In genomic region chr6:33430334-33430733, GRCh38 we compare ENCODE assay signal across 1 cellular context.
TF ChIP-seq lines count a peak whose summit lies in the region.

No MANE protein-coding gene starts in this region.

TF ChIP-seq in GM12878, 131 proteins besides CTCF, POLR2A, EP300 and RAD21 (continues in another document):
- TF ChIP-seq LARP7 (IDR thresholded peaks at IDR 0.05) (no peak), BHLHE40 (IDR thresholded peaks at IDR 0.05; ENCODE audit: borderline replicate concordance in 1 of 2, low read depth in 2 of 2, low read length in 1 of 2) (peak; percentile 70 to 76), TCF3 (IDR thresholded peaks at IDR 0.05; ENCODE audit: borderline replicate concordance, insufficient read depth, low read depth, low read length) (no peak), EGR1 (IDR thresholded peaks at IDR 0.05; ENCODE audit: borderline replicate concordance in 1 of 2, low read depth in 2 of 2, low read length in 2 of 2) (no peak), SMAD1 (IDR thresholded peaks at IDR 0.05; ENCODE audit: low read depth, partially characterized antibody) (no peak), ETV6 (conservative IDR thresholded peaks at IDR 0.05 in 1 of 2, IDR thresholded peaks at IDR 0.05 in 1 of 2; ENCODE audit: borderline replicate concordance in 1 of 2, low read depth in 1 of 2) (no peak), ATF3 (IDR thresholded peaks at IDR 0.05; ENCODE audit: borderline replicate concordance, extremely low read depth, low read depth, low read length) (no peak), MTA2 (IDR thresholded peaks at IDR 0.05; ENCODE audit: low read depth) (no peak), SKIL (IDR thresholded peaks at IDR 0.05; ENCODE audit: low read depth, poor library complexity, severe bottlenecking) (no peak), CBFB (IDR thresholded peaks at IDR 0.05; ENCODE audit: low read depth) (0 out of 2 replicates have a peak, but pooled peaks have one; percentile 17), ATF2 (IDR thresholded peaks at IDR 0.05; ENCODE audit: low read length) (no peak), IRF5 (IDR thresholded peaks at IDR 0.05; ENCODE audit: borderline replicate concordance) (no peak), REST (IDR thresholded peaks at IDR 0.05; ENCODE audit: low read depth, low read length) (no peak), MTA3 (IDR thresholded peaks at IDR 0.05; ENCODE audit: borderline replicate concordance, low read length) (peak; percentile 64; the same call in 1 of the 2 replicates), IKZF1 (conservative IDR thresholded peaks at IDR 0.05) (0 out of 2 replicates have a peak, but pooled peaks have one; percentile 11), PBX3 (IDR thresholded peaks at IDR 0.05; ENCODE audit: insufficient replicate concordance, low read depth, low read length) (no peak), ZBTB11 (CRISPR knock-in tag; IDR thresholded peaks at IDR 0.05) (no peak), MAX (IDR thresholded peaks at IDR 0.05; ENCODE audit: low read depth, low read length) (no peak), SUPT20H (IDR thresholded peaks at IDR 0.05; ENCODE audit: borderline replicate concordance, control insufficient read depth, low read depth, low read length) (no peak), STAT3 (IDR thresholded peaks at IDR 0.05; ENCODE audit: low read depth, low read length) (no peak), ZBTB4 (CRISPR knock-in tag; IDR thresholded peaks at IDR 0.05) (no peak), ZBTB33 (IDR thresholded peaks at IDR 0.05) (no peak), HCFC1 (IDR thresholded peaks at IDR 0.05; ENCODE audit: low read length) (no peak), CREM (IDR thresholded peaks at IDR 0.05; ENCODE audit: low read depth) (no peak), WRNIP1 (IDR thresholded peaks at IDR 0.05; ENCODE audit: borderline replicate concordance, low read depth, low read length) (no peak), IRF3 (IDR thresholded peaks at IDR 0.05) (no peak), FOXM1 (IDR thresholded peaks at IDR 0.05; ENCODE audit: low read depth, low read length) (no peak), RUNX3 (IDR thresholded peaks at IDR 0.05; ENCODE audit: low read length) (peak; percentile 81), ZSCAN29 (IDR thresholded peaks at IDR 0.05) (no peak)
